In the genomic region with DNA sequence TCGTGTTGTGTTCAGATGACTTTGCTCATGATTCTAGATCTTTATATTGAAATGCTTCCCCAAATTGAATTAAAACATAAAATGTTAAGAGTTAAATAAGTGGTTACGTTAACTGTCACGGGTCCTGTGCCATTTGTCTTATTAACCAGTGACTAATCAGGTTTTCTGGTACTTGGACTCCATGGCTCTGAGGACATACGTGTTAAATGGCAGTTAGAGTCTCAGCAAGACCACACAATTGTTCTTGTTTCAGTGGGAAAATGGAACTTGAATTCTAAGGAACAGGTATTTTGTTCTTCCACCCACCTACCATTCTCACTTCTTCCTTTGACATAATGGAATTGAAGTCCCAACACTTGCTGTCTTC, we compare ENCODE assay signal across 25 cellular contexts. TPM values are rescaled to one million over a fixed set of nuclear protein-coding genes. Genes with fewer than 3 reads are reported as not detected.
"Had no signal": no experiment of that assay in that cellular context is flagged by ENCODE, and none has a peak within 500 bp of the region (broad histone marks: within the 10 kb centered on the region; RNA-seq: fewer than 3 reads in every experiment).

No MANE protein-coding gene starts in this region.

- H2AFZ ChIP-seq: parathyroid adenoma had no signal

- H3K9me3 ChIP-seq: breast epithelium, colonic mucosa, mucosa of descending colon, right lobe of liver, stomach, suprapubic skin, tibial nerve had no signal

- H3K27me3 Mint-ChIP-seq: stimulated activated memory B cell treated with anti-CD40 and anti-IgM and Interleukin-4, amounts not matched to agents 10 μg/mL and 1 μg/mL and 100 μg/mL, for 72 hours had no signal

- H3K79me2 ChIP-seq: parathyroid adenoma had no signal

- H3K4me3 Mint-ChIP-seq: activated CD4-positive, alpha-beta T cell treated with anti-CD3 and anti-CD28 coated beads, Interleukin-2, amount 10 ng/mL, durations not matched to agents 7 days and 5 days; activated CD8-positive, alpha-beta T cell treated with anti-CD3 and anti-CD28 coated beads for 36 hours; activated T-cell treated with anti-CD3 and anti-CD28 coated beads, Interleukin-2, amount 50 U/mL, for 4 hours; activated T-helper 17 cell treated with anti-CD3 and anti-CD28 coated beads, Interleukin-2, amount 50 U/mL, for 72 hours; naive B cell; neural crest cell; stimulated activated memory B cell treated with anti-CD40 and anti-IgM and Interleukin-4, amounts not matched to agents 10 μg/mL and 1 μg/mL and 100 μg/mL, for 72 hours had no signal

- H3K27me3 ChIP-seq: breast epithelium, colonic mucosa, right lobe of liver, stomach, suprapubic skin, tibial nerve had no signal

- ATAC-seq: activated CD8-positive, alpha-beta T cell treated with anti-CD3 and anti-CD28 coated beads for 36 hours; activated naive CD4-positive, alpha-beta T cell treated with anti-CD3 and anti-CD28 coated beads, Interleukin-2, amount 50 U/mL, for 72 hours; activated T-cell treated with anti-CD3 and anti-CD28 coated beads, Interleukin-2, amount 50 U/mL, for 4 hours; activated T-helper 17 cell treated with anti-CD3 and anti-CD28 coated beads, Interleukin-2, amount 50 U/mL, for 72 hours; left lobe of liver; mucosa of descending colon; right lobe of liver; stimulated activated memory B cell treated with anti-CD40 and anti-IgM and Interleukin-4, amounts not matched to agents 10 μg/mL and 1 μg/mL and 100 μg/mL, for 72 hours had no signal

- H3K36me3 Mint-ChIP-seq: activated naive CD4-positive, alpha-beta T cell treated with anti-CD3 and anti-CD28 coated beads, Interleukin-2, amount 50 U/mL, for 72 hours; naive B cell; stimulated activated memory B cell treated with anti-CD40 and anti-IgM and Interleukin-4, amounts not matched to agents 10 μg/mL and 1 μg/mL and 100 μg/mL, for 72 hours had no signal

- H3K9me3 Mint-ChIP-seq: activated CD4-positive, alpha-beta T cell treated with anti-CD3 and anti-CD28 coated beads, Interleukin-2, amount 10 ng/mL, durations not matched to agents 7 days and 5 days; activated CD8-positive, alpha-beta T cell treated with anti-CD3 and anti-CD28 coated beads for 36 hours; activated naive CD4-positive, alpha-beta T cell treated with anti-CD3 and anti-CD28 coated beads, Interleukin-2, amount 50 U/mL, for 72 hours; activated T-cell treated with anti-CD3 and anti-CD28 coated beads, Interleukin-2, amount 50 U/mL, for 4 hours; activated T-helper 17 cell treated with anti-CD3 and anti-CD28 coated beads, Interleukin-2, amount 50 U/mL, for 72 hours; stimulated activated memory B cell treated with anti-CD40 and anti-IgM and Interleukin-4, amounts not matched to agents 10 μg/mL and 1 μg/mL and 100 μg/mL, for 72 hours had no signal

- H3K4me1 Mint-ChIP-seq: activated CD4-positive, alpha-beta T cell treated with anti-CD3 and anti-CD28 coated beads, Interleukin-2, amount 10 ng/mL, durations not matched to agents 7 days and 5 days; naive B cell; neural crest cell; stimulated activated memory B cell treated with anti-CD40 and anti-IgM and Interleukin-4, amounts not matched to agents 10 μg/mL and 1 μg/mL and 100 μg/mL, for 72 hours had no signal

- H3K27ac ChIP-seq: colonic mucosa, parathyroid adenoma, right lobe of liver, suprapubic skin, tibial nerve had no signal

- H3K4me3 ChIP-seq: breast epithelium, colonic mucosa, mucosa of descending colon, right lobe of liver, stomach, suprapubic skin, tibial nerve had no signal

- H3K4me1 ChIP-seq: colonic mucosa, parathyroid adenoma, right lobe of liver, suprapubic skin, tibial nerve had no signal

- H3K36me3 ChIP-seq: breast epithelium, colonic mucosa, right lobe of liver, stomach, suprapubic skin, tibial nerve had no signal

- DNase-seq: activated CD4-positive, alpha-beta T cell treated with anti-CD3 and anti-CD28 coated beads, Interleukin-2, amount 10 ng/mL, durations not matched to agents 7 days and 5 days; activated CD4-positive, CD25-positive, alpha-beta regulatory T cell treated with anti-CD3 and anti-CD28 coated beads, Interleukin-2, amount 50 U/mL, for 72 hours; activated CD8-positive, alpha-beta T cell treated with anti-CD3 and anti-CD28 coated beads for 36 hours; activated naive CD4-positive, alpha-beta T cell; activated T-cell treated with anti-CD3 and anti-CD28 coated beads, Interleukin-2, amount 50 U/mL, for 4 hours; colonic mucosa; effector CD8-positive, alpha-beta T cell; mucosa of descending colon; naive B cell; right lobe of liver; small intestine; stimulated activated CD4-positive, alpha-beta T cell treated with anti-CD3 and anti-CD28 coated beads, Interleukin-1b, Interleukin-23, amount 100 ng/mL, for 48 hours; stimulated activated CD4-positive, alpha-beta T cell treated with anti-CD3 and anti-CD28 coated beads, Interleukin-4, amount 100 ng/mL, for 4 hours; stimulated activated CD8-positive, alpha-beta memory T cell treated with anti-CD3 and anti-CD28 coated beads, Interleukin-4, amount 100 ng/mL, for 48 hours; stomach; T-helper 2 cell had no signal

- H3K27ac Mint-ChIP-seq: activated CD4-positive, alpha-beta T cell treated with anti-CD3 and anti-CD28 coated beads, Interleukin-2, amount 10 ng/mL, durations not matched to agents 7 days and 5 days; activated CD8-positive, alpha-beta T cell treated with anti-CD3 and anti-CD28 coated beads for 36 hours; activated naive CD4-positive, alpha-beta T cell treated with anti-CD3 and anti-CD28 coated beads, Interleukin-2, amount 50 U/mL, for 72 hours; activated T-helper 17 cell treated with anti-CD3 and anti-CD28 coated beads, Interleukin-2, amount 50 U/mL, for 72 hours; stimulated activated memory B cell treated with anti-CD40 and anti-IgM and Interleukin-4, amounts not matched to agents 10 μg/mL and 1 μg/mL and 100 μg/mL, for 72 hours had no signal

RNA-seq across cellular contexts. Expression of a gene that starts 32.8 kb away (rescaled TPM):
- total RNA-seq: activated CD4-positive, alpha-beta T cell treated with anti-CD3 and anti-CD28 coated beads, Interleukin-2, amount 10 ng/mL, durations not matched to agents 7 days and 5 days; activated CD8-positive, alpha-beta T cell treated with anti-CD3 and anti-CD28 coated beads for 36 hours; activated naive CD4-positive, alpha-beta T cell treated with anti-CD3 and anti-CD28 coated beads, Interleukin-2, amount 50 U/mL, for 72 hours; activated T-helper 17 cell treated with anti-CD3 and anti-CD28 coated beads, Interleukin-2, amount 50 U/mL, for 72 hours had no signal
